11 cellular contexts compared by ENCODE assay signal in genomic region chr3:37456270-37456708, GRCh38. TPM values are rescaled to one million over a fixed set of nuclear protein-coding genes. Genes with fewer than 3 reads are reported as not detected.
DNase-seq lines count a peak whose midpoint lies in the region; ATAC-seq and TF ChIP-seq lines count a peak whose summit lies in the region.
"Had no signal": no experiment of that assay in that cellular context is flagged by ENCODE, and none has a peak within 500 bp of the region (broad histone marks: within the 10 kb centered on the region; RNA-seq: fewer than 3 reads in every experiment).

No MANE protein-coding gene starts in this region.

- no peak overlapping the region for H2AFZ ChIP-seq in Karpas-422 (ENCODE audit: low read length)

- H3K4me1 ChIP-seq in Karpas-422 (ENCODE audit: low read length) (peaks cover 20% of the 10 kb centered on the region), stomach (peaks cover 31 to 76% (median 58%) of the 10 kb centered on the region in 4 donors)

- no peaks in the 10 kb centered on the region for H3K9me3 Mint-ChIP-seq in chondrocyte (ENCODE audit: low read depth)

- H4K20me1 ChIP-seq in Karpas-422 (ENCODE audit: insufficient read depth, low read depth, low read length) = no peaks in the 10 kb centered on the region

- no peak for DNase-seq in Karpas-422
- no peak for DNase-seq in chondrocyte (ENCODE audit: low spot score)
- DNase-seq in left colon = peak; percentile 68 to 75
- DNase-seq in stomach = peak; percentile 52
- DNase-seq in ACHN = no peak
- DNase-seq: activated CD8-positive, alpha-beta memory T cell treated with anti-CD3 and anti-CD28 coated beads, Interleukin-2, amount 50 U/mL, for 48 hours; GF-D8; SW 1271 had no signal

- TF ChIP-seq EP300 in stomach (IDR thresholded peaks at IDR 0.05) = peak; percentile 43

- H3K4me1 Mint-ChIP-seq in chondrocyte (ENCODE audit: low read depth) = peaks cover 18% of the 10 kb centered on the region

- WGBS in stomach, 5 donors = 6 to 13% (median 10%) methylated on average over 12 of the region's 12 CpGs

- H3K27me3 Mint-ChIP-seq in chondrocyte (ENCODE audit: low read depth) = peaks cover 61% of the 10 kb centered on the region

- intact Hi-C loops in left colon (cut with DNase I, micrococcal nuclease) = no loop called here
- intact Hi-C loops in stomach (cut with DNase I; ENCODE audit: low total_unique reads) = no loop called here

- H3K4me3 ChIP-seq in Karpas-422 (ENCODE audit: low read length) (no peak overlapping the region), stomach (peak overlapping the region in 1 of 4 donors; percentile 15)

- H3K36me3 ChIP-seq in Karpas-422 (ENCODE audit: insufficient read depth, low read length) = no peaks in the 10 kb centered on the region
- H3K36me3 ChIP-seq in stomach = no peaks in the 10 kb centered on the region

- H3K36me3 Mint-ChIP-seq in chondrocyte (ENCODE audit: low read depth) = peaks cover 2% of the 10 kb centered on the region

- in situ Hi-C loops in ACHN (cut with HindIII; ENCODE audit: low pct_ligation_motif_present, low pct_unique_long_range_greater_than_20kb, low sequenced_read_pairs) = no loop called here

- TF ChIP-seq CTCF in chondrocyte (IDR thresholded peaks at IDR 0.05) (peak; percentile 10), stomach (IDR thresholded peaks at IDR 0.05) (no peak)

- peak overlapping the region; percentile 23 for H3K27ac Mint-ChIP-seq in chondrocyte (ENCODE audit: unreplicated experiment)

- H3K27me3 ChIP-seq in Karpas-422 (ENCODE audit: low read length) (no peaks in the 10 kb centered on the region), stomach (peaks cover 0 to 29% (median 11%) of the 10 kb centered on the region in 3 donors)

- H3K4me2 ChIP-seq in Karpas-422 (ENCODE audit: low read depth, low read length, poor library complexity, severe bottlenecking) = peak overlapping the region; percentile 29

- H3K79me2 ChIP-seq in Karpas-422 (ENCODE audit: low read length) = no peaks in the 10 kb centered on the region

- peak overlapping the region; percentile 59 for H3K4me3 Mint-ChIP-seq in chondrocyte (ENCODE audit: unreplicated experiment)

- no peaks in the 10 kb centered on the region for H3K9me2 ChIP-seq in Karpas-422 (replicated peaks; ENCODE audit: insufficient read depth, low read length)

- H3K9ac ChIP-seq in Karpas-422 (ENCODE audit: low read length) = no peak overlapping the region

- H3K9me3 ChIP-seq in Karpas-422 (ENCODE audit: low read length) = no peaks in the 10 kb centered on the region
- H3K9me3 ChIP-seq in stomach = no peaks in the 10 kb centered on the region

- TF ChIP-seq POLR2A in stomach (IDR thresholded peaks at IDR 0.05) = no peak

- peak; percentile 92 for ATAC-seq in left colon
- ATAC-seq in GM18498 (IDR thresholded peaks at IDR 0.05; ENCODE audit: unreplicated experiment) = no peak
- no peak for ATAC-seq in GM19463 (IDR thresholded peaks at IDR 0.05; ENCODE audit: unreplicated experiment)
- no peak for ATAC-seq in HG03108 (IDR thresholded peaks at IDR 0.05; ENCODE audit: unreplicated experiment)

- H3K27ac ChIP-seq in Karpas-422 (ENCODE audit: low read length) (no peak overlapping the region), stomach (peak overlapping the region in 4 of 5 donors; percentile 57 to 95 (median 80))

RNA-seq across cellular contexts. Expression of gene ITGA9, which starts 4.3 kb away (rescaled TPM):
- total RNA-seq in Karpas-422 (2014; rRNA removed; shearing (Covaris generic); ENCODE audit: low replicate concordance) = 0.18 TPM in 1 of 2 replicates, not detected in the other
- total RNA-seq in chondrocyte (0.24 to 0.57 TPM (median 0.46 TPM) in 3 replicates), left colon (10 to 100 TPM in 1 of 2 donors, 1 to 10 TPM in 1; 3.3 to 10.9 TPM), stomach (10 to 100 TPM; 11.0 to 45.5 (median 38.7) TPM)
- 1 to 10 TPM; 1.4 to 3.1 (median 2.4) TPM for polyA plus RNA-seq in stomach

Comparison
In these comparisons a context has a peak if more than half of its experiments do, and no peak if none do; other contexts are left out.
1. DNase-seq: peak in left colon (2 of 2) and stomach (single experiment); none in Karpas-422 (single experiment), chondrocyte (single experiment) and ACHN (single experiment).